In the genomic region with DNA sequence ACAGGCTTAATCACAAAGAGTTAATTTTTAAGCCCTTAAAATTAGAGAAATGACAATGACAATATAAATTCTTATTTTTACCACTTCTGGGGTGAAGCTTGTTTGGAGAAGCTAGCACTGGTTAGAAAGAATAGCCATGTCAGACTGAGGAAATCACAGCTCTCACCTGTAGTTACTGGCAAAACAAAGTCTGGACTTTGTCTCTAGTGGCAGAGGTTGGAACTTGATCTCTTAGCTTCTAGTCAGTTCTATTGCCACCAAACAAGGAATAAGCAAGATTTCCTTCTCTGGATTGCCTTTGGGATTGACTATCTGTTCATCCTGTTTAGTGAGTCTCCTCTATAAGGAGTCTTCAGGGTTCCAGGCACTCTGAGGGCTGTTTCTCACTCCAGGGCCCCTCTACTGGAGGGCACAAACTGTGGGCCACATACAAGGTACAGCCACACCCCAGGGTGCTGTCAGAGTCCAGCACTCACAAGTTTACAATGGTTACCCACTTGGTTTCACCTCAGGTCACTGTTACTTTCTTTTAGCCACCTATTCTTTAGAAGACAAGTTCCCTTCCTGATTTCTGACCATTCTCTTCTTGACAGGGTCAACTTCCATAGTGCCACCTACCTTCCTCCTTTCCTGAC, we compare ENCODE assay signal across 1 cellular context.
TF ChIP-seq lines count a peak whose summit lies in the region.

No MANE protein-coding gene starts in this region.

TF ChIP-seq in K562, 482 proteins besides CTCF, POLR2A, EP300 and RAD21 (continued from another document):
- TF ChIP-seq, protein P1, sequence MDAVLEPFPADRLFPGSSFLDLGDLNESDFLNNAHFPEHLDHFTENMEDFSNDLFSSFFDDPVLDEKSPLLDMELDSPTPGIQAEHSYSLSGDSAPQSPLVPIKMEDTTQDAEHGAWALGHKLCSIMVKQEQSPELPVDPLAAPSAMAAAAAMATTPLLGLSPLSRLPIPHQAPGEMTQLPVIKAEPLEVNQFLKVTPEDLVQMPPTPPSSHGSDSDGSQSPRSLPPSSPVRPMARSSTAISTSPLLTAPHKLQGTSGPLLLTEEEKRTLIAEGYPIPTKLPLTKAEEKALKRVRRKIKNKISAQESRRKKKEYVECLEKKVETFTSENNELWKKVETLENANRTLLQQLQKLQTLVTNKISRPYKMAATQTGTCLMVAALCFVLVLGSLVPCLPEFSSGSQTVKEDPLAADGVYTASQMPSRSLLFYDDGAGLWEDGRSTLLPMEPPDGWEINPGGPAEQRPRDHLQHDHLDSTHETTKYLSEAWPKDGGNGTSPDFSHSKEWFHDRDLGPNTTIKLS (IDR thresholded peaks at IDR 0.05; ENCODE audit: borderline replicate concordance, low read depth): no peak
- no peak for TF ChIP-seq PHB2 (IDR thresholded peaks at IDR 0.05; ENCODE audit: low read depth)
- no peak for TF ChIP-seq MCM5 (IDR thresholded peaks at IDR 0.05; ENCODE audit: low read depth)
- TF ChIP-seq HMG20A (CRISPR knock-in tag; conservative IDR thresholded peaks at IDR 0.05): no peak
- TF ChIP-seq ZNF551 (CRISPR knock-in tag; IDR thresholded peaks at IDR 0.05): no peak
- TF ChIP-seq ZNF436 (CRISPR knock-in tag; IDR thresholded peaks at IDR 0.05): no peak
- TF ChIP-seq FOXK2 (conservative IDR thresholded peaks at IDR 0.05 in 1 of 2, IDR thresholded peaks at IDR 0.05 in 1 of 2; ENCODE audit: low read depth in 2 of 2): no peak
- TF ChIP-seq PHF20 (IDR thresholded peaks at IDR 0.05; ENCODE audit: partially characterized antibody): no peak
- no peak for TF ChIP-seq ZNF589 (CRISPR knock-in tag; IDR thresholded peaks at IDR 0.05; ENCODE audit: low read depth)
- no peak for TF ChIP-seq FOXK1 (CRISPR knock-in tag; IDR thresholded peaks at IDR 0.05; ENCODE audit: borderline replicate concordance)
- no peak for TF ChIP-seq CREM (IDR thresholded peaks at IDR 0.05; ENCODE audit: low read depth)
- TF ChIP-seq ZNF695 (CRISPR knock-in tag; IDR thresholded peaks at IDR 0.05): no peak
- no peak for TF ChIP-seq SMARCA5 (IDR thresholded peaks at IDR 0.05)
- no peak for TF ChIP-seq FUS (optimal IDR thresholded peaks at IDR 0.05; ENCODE audit: low read depth, low read length)
- no peak for TF ChIP-seq ARNT (IDR thresholded peaks at IDR 0.05)
